9 cellular contexts compared by ENCODE assay signal in genomic region chr20:43844778-43845614, GRCh38.
DNase-seq lines count a peak whose midpoint lies in the region; ATAC-seq and TF ChIP-seq lines count a peak whose summit lies in the region.
"Had no signal": no experiment of that assay in that cellular context is flagged by ENCODE, and none has a peak within 500 bp of the region (broad histone marks: within the 10 kb centered on the region; RNA-seq: fewer than 3 reads in every experiment).

No MANE protein-coding gene starts in this region.

- no peaks in the 10 kb centered on the region for H3K9me3 Mint-ChIP-seq in natural killer cell treated with Interleukin-12 subunit alpha and Interleukin-12 subunit beta and Interleukin-15 and Interleukin-18, amount 100 ng/mL, for 72 hours
- no peaks in the 10 kb centered on the region for H3K9me3 Mint-ChIP-seq in natural killer cell

- peak in 1 of 2 donors; percentile 46 for ATAC-seq in natural killer cell treated with Interleukin-12 subunit alpha and Interleukin-12 subunit beta and Interleukin-15 and Interleukin-18, amount 100 ng/mL, for 72 hours
- ATAC-seq in natural killer cell (no peak), left cardiac atrium (peak; percentile 47 to 96), HG02884 (IDR thresholded peaks at IDR 0.05; ENCODE audit: unreplicated experiment) (no peak), GM21737 (IDR thresholded peaks at IDR 0.05; ENCODE audit: unreplicated experiment) (no peak), HG02610 (IDR thresholded peaks at IDR 0.05; ENCODE audit: unreplicated experiment) (no peak)

- no peak for DNase-seq in natural killer cell treated with Interleukin-12 subunit alpha and Interleukin-12 subunit beta and Interleukin-15 and Interleukin-18, amount 100 ng/mL, for 72 hours (ENCODE audit: low spot score)
- no peak for DNase-seq in natural killer cell
- DNase-seq in left cardiac atrium = peak; percentile 44
- no peak for DNase-seq in cortex of kidney (lab: John Stamatoyannopoulos, UW)
- DNase-seq: erythroblast had no signal

- H3K27me3 Mint-ChIP-seq in natural killer cell treated with Interleukin-12 subunit alpha and Interleukin-12 subunit beta and Interleukin-15 and Interleukin-18, amount 100 ng/mL, for 72 hours = peaks cover 40 to 51% of the 10 kb centered on the region in 2 donors
- H3K27me3 Mint-ChIP-seq in natural killer cell (ENCODE audit: low read depth in 2 of 2) = peaks cover 43 to 56% of the 10 kb centered on the region in 2 donors

- H3K27ac Mint-ChIP-seq in natural killer cell treated with Interleukin-12 subunit alpha and Interleukin-12 subunit beta and Interleukin-15 and Interleukin-18, amount 100 ng/mL, for 72 hours = peak overlapping the region; percentile 15 to 49
- no peak overlapping the region for H3K27ac Mint-ChIP-seq in natural killer cell

- H3K4me3 ChIP-seq in WI38 (ENCODE audit: low read depth, low read length) = no peak overlapping the region

- intact Hi-C loops in natural killer cell (cut with micrococcal nuclease) (no loop called here), left cardiac atrium (cut with DNase I) (no loop called here)

- H3K4me3 Mint-ChIP-seq in natural killer cell treated with Interleukin-12 subunit alpha and Interleukin-12 subunit beta and Interleukin-15 and Interleukin-18, amount 100 ng/mL, for 72 hours = peak overlapping the region; percentile 4
- no peak overlapping the region for H3K4me3 Mint-ChIP-seq in natural killer cell

- peaks cover 25 to 51% of the 10 kb centered on the region in 2 donors for H3K4me1 Mint-ChIP-seq in natural killer cell treated with Interleukin-12 subunit alpha and Interleukin-12 subunit beta and Interleukin-15 and Interleukin-18, amount 100 ng/mL, for 72 hours (ENCODE audit: low read depth in 2 of 2)
- H3K4me1 Mint-ChIP-seq in natural killer cell = peaks cover 6 to 19% of the 10 kb centered on the region in 2 donors

- TF ChIP-seq CTCF in natural killer cell (IDR thresholded peaks at IDR 0.05) = no peak
- 0 out of 2 replicates have a peak, but pooled peaks have one; percentile 21 for TF ChIP-seq CTCF in WI38 (IDR thresholded peaks at IDR 0.05; ENCODE audit: low read depth, low read length)

- no peaks in the 10 kb centered on the region for H3K36me3 Mint-ChIP-seq in natural killer cell treated with Interleukin-12 subunit alpha and Interleukin-12 subunit beta and Interleukin-15 and Interleukin-18, amount 100 ng/mL, for 72 hours
- no peaks in the 10 kb centered on the region for H3K36me3 Mint-ChIP-seq in natural killer cell

Comparison
In these comparisons a context has a peak if more than half of its experiments do, and no peak if none do; other contexts are left out.
1. H3K27ac Mint-ChIP-seq: peak in natural killer cell treated with Interleukin-12 subunit alpha and Interleukin-12 subunit beta and Interleukin-15 and Interleukin-18, amount 100 ng/mL, for 72 hours (2 of 2); none in natural killer cell (0 of 2).
2. ATAC-seq: peak in left cardiac atrium (2 of 2); none in natural killer cell (0 of 3), HG02884 (single experiment), GM21737 (single experiment) and HG02610 (single experiment).